ENCODE assay signal across 8 cellular contexts in genomic region chr20:46689082-46689753, GRCh38. TPM values are rescaled to one million over a fixed set of nuclear protein-coding genes. Genes with fewer than 3 reads are reported as not detected.
A peak's percentile ranks its signal among the peaks of the same experiment; 100 is the strongest.
DNase-seq lines count a peak whose midpoint lies in the region; ATAC-seq and TF ChIP-seq lines count a peak whose summit lies in the region.

Gene TP53RK (minus strand): TSS chr20:46689444. CDS start chr20:46689414, 30 bp downstream.

- H3K4me1 Mint-ChIP-seq in activated CD8-positive, alpha-beta memory T cell treated with anti-CD3 and anti-CD28 coated beads, Interleukin-2, amount 10 ng/mL, durations not matched to agents 7 days and 5 days = peaks cover 38% of the 10 kb centered on the region
- peaks cover 7% of the 10 kb centered on the region for H3K4me1 Mint-ChIP-seq in endodermal cell

- H3K4me3 ChIP-seq in NT2/D1 (ENCODE audit: insufficient read length, low read depth) (peak within 1 kb of the TSS; percentile 84), endodermal cell (ENCODE audit: low read length) (peak within 1 kb of the TSS; percentile 96)

- peak within 1 kb of the TSS; percentile 93 for H3K27ac Mint-ChIP-seq in activated CD8-positive, alpha-beta memory T cell treated with anti-CD3 and anti-CD28 coated beads, Interleukin-2, amount 10 ng/mL, durations not matched to agents 7 days and 5 days
- H3K27ac Mint-ChIP-seq in endodermal cell = peak within 1 kb of the TSS; percentile 92

- H3K9me3 ChIP-seq in NT2/D1 (ENCODE audit: insufficient read depth, low read length) (0 out of 2 replicates have a peak, but pooled peaks cover 5% of the 10 kb centered on the region), endodermal cell (ENCODE audit: control insufficient read depth, low read length) (peaks cover 10% of the 10 kb centered on the region)

- peak within 1 kb of the TSS; percentile 95 for H3K27ac ChIP-seq in endodermal cell (ENCODE audit: low read depth, low read length)

- no peaks in the 10 kb centered on the region for H3K27me3 Mint-ChIP-seq in activated CD8-positive, alpha-beta memory T cell treated with anti-CD3 and anti-CD28 coated beads, Interleukin-2, amount 10 ng/mL, durations not matched to agents 7 days and 5 days
- H3K27me3 Mint-ChIP-seq in endodermal cell (ENCODE audit: insufficient read depth) = no peaks in the 10 kb centered on the region

- H3K36me3 ChIP-seq in NT2/D1 (ENCODE audit: insufficient read depth, insufficient read length, low read length) (peaks cover 28% of the 10 kb centered on the region), endodermal cell (ENCODE audit: control insufficient read depth, insufficient read depth, low read length) (peaks cover 28% of the 10 kb centered on the region)

- DNase-seq in Caki2 (ENCODE audit: low read depth) = peak; percentile 100
- peak in 75 of 76 experiments; percentile 73 to 100 (median 98) for DNase-seq in HUDEP-2 (lab: John Stamatoyannopoulos, UW; ENCODE audit: unreplicated experiment in 76 of 76)
- DNase-seq in NT2/D1 (ENCODE audit: low read depth, low spot score) = peak; percentile 100
- peak; percentile 99 for DNase-seq in activated CD8-positive, alpha-beta memory T cell treated with anti-CD3 and anti-CD28 coated beads, Interleukin-2, amount 10 ng/mL, durations not matched to agents 7 days and 5 days
- peak; percentile 100 for DNase-seq in endodermal cell
- DNase-seq in mesenteric fat pad (ENCODE audit: low spot score) = peak; percentile 97
- peak; percentile 75 for DNase-seq in stimulated activated CD8-positive, alpha-beta memory T cell treated with anti-CD3 and anti-CD28 coated beads, Interleukin-15, amount 100 ng/mL, for 24 hours (ENCODE audit: low read depth)

- H3K27me3 ChIP-seq in NT2/D1 (ENCODE audit: insufficient read depth, insufficient read length) (no peaks in the 10 kb centered on the region), endodermal cell (ENCODE audit: control insufficient read depth, insufficient read depth, low read length, poor library complexity, severe bottlenecking) (no peaks in the 10 kb centered on the region)

- in situ Hi-C loops in Caki2 (cut with HindIII; ENCODE audit: low pct_unique_long_range_greater_than_20kb, low sequenced_read_pairs) = no loop called here

- ATAC-seq in GM21381 (IDR thresholded peaks at IDR 0.05; ENCODE audit: unreplicated experiment) = peak; percentile 91
- peak; percentile 98 for ATAC-seq in activated CD8-positive, alpha-beta memory T cell treated with anti-CD3 and anti-CD28 coated beads, Interleukin-2, amount 10 ng/mL, durations not matched to agents 7 days and 5 days

- CTCF ChIA-PET in activated CD8-positive, alpha-beta memory T cell treated with anti-CD3 and anti-CD28 coated beads, Interleukin-2, amount 10 ng/mL, durations not matched to agents 7 days and 5 days (lab: Charles Lee) = interaction anchor here (1.0 to 6.0 kb wide), 12 partner anchors 9 to 168 kb away, joined by 3 to 22 read pairs (median 5); no protein-coding TSS in a partner anchor

- H3K9me3 Mint-ChIP-seq in activated CD8-positive, alpha-beta memory T cell treated with anti-CD3 and anti-CD28 coated beads, Interleukin-2, amount 10 ng/mL, durations not matched to agents 7 days and 5 days (ENCODE audit: low read depth) = no peaks in the 10 kb centered on the region
- peaks cover 10% of the 10 kb centered on the region for H3K9me3 Mint-ChIP-seq in endodermal cell

- H3K9ac ChIP-seq in NT2/D1 (ENCODE audit: insufficient read length, low read depth) (peak within 1 kb of the TSS; percentile 98), endodermal cell (ENCODE audit: extremely low read depth, low read length, poor library complexity, severe bottlenecking) (peak within 1 kb of the TSS; percentile 83)

- H3K4me3 Mint-ChIP-seq in activated CD8-positive, alpha-beta memory T cell treated with anti-CD3 and anti-CD28 coated beads, Interleukin-2, amount 10 ng/mL, durations not matched to agents 7 days and 5 days = peak within 1 kb of the TSS; percentile 95
- H3K4me3 Mint-ChIP-seq in endodermal cell = peak within 1 kb of the TSS; percentile 87

- 0% methylated on average over 35 to 71 of the region's 71 CpGs for WGBS in endodermal cell (ENCODE audit: insufficient coverage in 1 of 2, insufficient read length in 1 of 2), 2 experiments

- TF ChIP-seq CTCF in endodermal cell (conservative IDR thresholded peaks at IDR 0.05) = peak; percentile 61

- H3K4me1 ChIP-seq in NT2/D1 (ENCODE audit: insufficient read depth, insufficient read length) (no peaks in the 10 kb centered on the region), endodermal cell (ENCODE audit: control insufficient read depth, insufficient read depth, low read length) (no peaks in the 10 kb centered on the region)

- peaks cover 25% of the 10 kb centered on the region for H3K36me3 Mint-ChIP-seq in activated CD8-positive, alpha-beta memory T cell treated with anti-CD3 and anti-CD28 coated beads, Interleukin-2, amount 10 ng/mL, durations not matched to agents 7 days and 5 days
- H3K36me3 Mint-ChIP-seq in endodermal cell (ENCODE audit: low read depth) = peaks cover 24% of the 10 kb centered on the region

RNA-seq across cellular contexts. Expression of gene TP53RK, which starts in this region (rescaled TPM):
- 9.4 and 23.4 TPM in 2 replicates for total RNA-seq in Caki2 (2014; rRNA removed; shearing (Covaris generic); ENCODE audit: low replicate concordance)
- total RNA-seq in activated CD8-positive, alpha-beta memory T cell treated with anti-CD3 and anti-CD28 coated beads, Interleukin-2, amount 10 ng/mL, durations not matched to agents 7 days and 5 days = 10 to 100 TPM; 14.8 to 20.9 TPM
- total RNA-seq in endodermal cell = 1 to 10 TPM; 9.4 to 9.9 TPM
- polyA plus RNA-seq in endodermal cell (2013, experiment 1 of 2) = 18.7 TPM
- polyA plus RNA-seq in endodermal cell (2013, experiment 2 of 2) = 15.2 TPM
- total RNA-seq in mesenteric fat pad = 9.9 TPM

Comparison
In these comparisons a context has a peak if more than half of its experiments do, and no peak if none do; other contexts are left out.
1. Peak in every context shown above with its lines: DNase-seq, ATAC-seq, H3K4me3 ChIP-seq and H3K27ac ChIP-seq.